ENCODE assay signal across 16 cellular contexts in the genomic region with DNA sequence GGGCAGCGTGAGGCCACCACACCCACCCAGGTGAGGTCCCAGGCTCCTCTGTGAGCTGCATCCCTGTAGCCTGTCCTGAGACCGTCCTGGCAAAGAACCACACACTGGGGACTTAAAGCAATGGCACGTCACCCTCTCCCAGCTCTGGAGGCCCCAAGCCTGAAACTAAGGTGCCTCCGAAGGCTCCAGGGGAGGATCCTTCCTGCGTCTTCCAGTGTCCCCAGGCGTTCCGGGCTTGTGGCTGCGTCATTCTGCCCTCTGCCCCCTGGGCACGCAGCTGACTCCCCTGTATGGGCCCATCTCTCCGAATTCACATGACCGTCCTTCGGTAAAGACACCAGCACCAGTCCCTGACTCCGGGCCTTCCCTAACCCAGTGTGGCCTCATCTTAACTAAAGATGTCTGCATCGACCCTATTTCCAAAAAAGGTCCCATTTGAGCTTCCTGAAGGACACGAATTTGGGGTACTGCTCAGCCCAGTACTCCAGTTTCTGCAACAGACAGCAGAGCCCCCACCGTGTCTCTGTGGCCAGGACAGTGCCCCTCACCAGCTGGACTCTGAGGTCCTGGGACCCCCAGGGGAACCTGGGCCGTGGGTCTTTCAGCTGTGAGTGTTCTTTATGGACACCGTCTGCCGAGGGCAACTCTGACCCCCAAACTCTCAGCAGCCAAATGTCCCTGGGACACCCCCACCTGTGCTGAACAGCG.
DNase-seq lines count a peak whose midpoint lies in the region; ATAC-seq and TF ChIP-seq lines count a peak whose summit lies in the region.
"Had no signal": no experiment of that assay in that cellular context is flagged by ENCODE, and none has a peak within 500 bp of the region (broad histone marks: within the 10 kb centered on the region; RNA-seq: fewer than 3 reads in every experiment).

No MANE protein-coding gene starts in this region.

- no peaks in the 10 kb centered on the region for H3K36me3 ChIP-seq in left ventricle myocardium inferior
- no peaks in the 10 kb centered on the region for H3K36me3 ChIP-seq in transverse colon
- H3K36me3 ChIP-seq: HAP-1 had no signal

- peaks cover 71% of the 10 kb centered on the region for H3K4me1 Mint-ChIP-seq in nephron
- H3K4me1 Mint-ChIP-seq: CD4-positive, CD25-positive, alpha-beta regulatory T cell had no signal

- peak; percentile 50 for DNase-seq in cardiac septum (ENCODE audit: low spot score)
- DNase-seq in right cardiac atrium, result no peak
- DNase-seq in left ventricle myocardium inferior, result peak; percentile 6
- peak; percentile 3 for DNase-seq in transverse colon
- no peak for DNase-seq in AG20443 (ENCODE audit: low spot score)
- DNase-seq: CD4-positive, CD25-positive, alpha-beta regulatory T cell; DMS79 treated with DMSO at 0.1 percent for 48 hours; NCI-H1092 treated with DMSO at 0.1 percent for 48 hours; NCI-H1694 treated with DMSO at 0.1 percent for 48 hours; NCI-H774; SHP77 had no signal

- TF ChIP-seq EP300 in transverse colon (IDR thresholded peaks at IDR 0.05; ENCODE audit: low read depth), result no peak

- no peak overlapping the region for H3K4me3 Mint-ChIP-seq in nephron
- H3K4me3 Mint-ChIP-seq: CD4-positive, CD25-positive, alpha-beta regulatory T cell had no signal

- H3K27me3 Mint-ChIP-seq in nephron (ENCODE audit: low read depth), result peaks cover 21% of the 10 kb centered on the region

- intact Hi-C loops in cardiac septum (cut with DNase I), result no loop called here
- intact Hi-C loops in right cardiac atrium (cut with DNase I), result no loop called here
- intact Hi-C loops in left ventricle myocardium inferior (cut with micrococcal nuclease), result no loop called here
- intact Hi-C loops in transverse colon (cut with DNase I; ENCODE audit: low total_unique reads), result no loop called here

- ATAC-seq in right cardiac atrium (no peak), HG03196 (IDR thresholded peaks at IDR 0.05; ENCODE audit: unreplicated experiment) (no peak), HG03135 (IDR thresholded peaks at IDR 0.05; ENCODE audit: unreplicated experiment) (no peak)

- H3K27ac ChIP-seq in right cardiac atrium (ENCODE audit: low read length), result no peak overlapping the region
- H3K27ac ChIP-seq in left ventricle myocardium inferior (replicated peaks), result no peak overlapping the region
- no peak overlapping the region for H3K27ac ChIP-seq in transverse colon
- H3K27ac ChIP-seq: KMS-11 had no signal

- 95% methylated on average over 20 of the region's 20 CpGs for WGBS in right cardiac atrium
- WGBS in transverse colon (ENCODE audit: low coverage in 1 of 2), 2 donors, result 85% methylated on average over 20 of the region's 20 CpGs; no CpG with 5 or more reads in 1 of the 2 donors

- TF ChIP-seq CTCF in left ventricle myocardium inferior (IDR thresholded peaks at IDR 0.05; ENCODE audit: borderline replicate concordance) (no peak), nephron (IDR thresholded peaks at IDR 0.05; ENCODE audit: unreplicated experiment in 3 of 3) (no peak), transverse colon (IDR thresholded peaks at IDR 0.05) (no peak)

- no peaks in the 10 kb centered on the region for H3K9me3 ChIP-seq in right cardiac atrium (ENCODE audit: control insufficient read depth, low read length)
- H3K9me3 ChIP-seq in left ventricle myocardium inferior (replicated peaks), result no peaks in the 10 kb centered on the region
- H3K9me3 ChIP-seq in transverse colon, result no peaks in the 10 kb centered on the region
- H3K9me3 ChIP-seq: HAP-1 had no signal

- no peaks in the 10 kb centered on the region for H3K9me3 Mint-ChIP-seq in nephron
- H3K9me3 Mint-ChIP-seq: CD4-positive, CD25-positive, alpha-beta regulatory T cell had no signal

- H3K27ac Mint-ChIP-seq in nephron, result peak overlapping the region; percentile 73 to 94 (median 94)
- H3K27ac Mint-ChIP-seq: CD4-positive, CD25-positive, alpha-beta regulatory T cell had no signal

- in situ Hi-C loops in transverse colon (cut with MboI; ENCODE audit: low pct_ligation_motif_present in 1 of 4, low pct_unique_long_range_greater_than_20kb in 1 of 4, low sequenced_read_pairs in 3 of 4), result no loop called here

- H3K36me3 Mint-ChIP-seq in nephron (ENCODE audit: low read depth), result no peaks in the 10 kb centered on the region
- H3K36me3 Mint-ChIP-seq: CD4-positive, CD25-positive, alpha-beta regulatory T cell had no signal

- TF ChIP-seq POLR2A in transverse colon (IDR thresholded peaks at IDR 0.05), result no peak

- H3K4me3 ChIP-seq in right cardiac atrium (ENCODE audit: low read length) (no peak overlapping the region), left ventricle myocardium inferior (no peak overlapping the region), transverse colon (no peak overlapping the region)
- H3K4me3 ChIP-seq: HAP-1 had no signal

- H3K27me3 ChIP-seq in right cardiac atrium (ENCODE audit: control insufficient read depth, insufficient read depth) (no peaks in the 10 kb centered on the region), left ventricle myocardium inferior (ENCODE audit: low read depth) (peaks cover 34% of the 10 kb centered on the region), transverse colon (no peaks in the 10 kb centered on the region)

- H3K4me1 ChIP-seq in right cardiac atrium (ENCODE audit: control insufficient read depth, insufficient read depth, low read length) (no peaks in the 10 kb centered on the region), left ventricle myocardium inferior (peaks cover 12% of the 10 kb centered on the region), transverse colon (no peaks in the 10 kb centered on the region)
- H3K4me1 ChIP-seq: HAP-1 had no signal

Comparison
In these comparisons a context has a peak if more than half of its experiments do, and no peak if none do; other contexts are left out.
1. DNase-seq: peak in cardiac septum (single experiment), left ventricle myocardium inferior (single experiment) and transverse colon (single experiment); none in right cardiac atrium (0 of 3) and AG20443 (single experiment).